14 cellular contexts compared by ENCODE assay signal in genomic region chr1:224252466-224252865, GRCh38.
"Had no signal": no experiment of that assay in that cellular context is flagged by ENCODE, and none has a peak within 500 bp of the region (broad histone marks: within the 10 kb centered on the region; RNA-seq: fewer than 3 reads in every experiment).

No MANE protein-coding gene starts in this region.

- H3K9ac ChIP-seq: neural progenitor cell had no signal

- H3K9me3 ChIP-seq: body of pancreas, lower lobe of right lung, sigmoid colon, vagina had no signal

- H3K4me3 ChIP-seq: body of pancreas, coronary artery, lower lobe of right lung, neural progenitor cell, sigmoid colon, vagina had no signal

- H3K27ac ChIP-seq: body of pancreas, coronary artery, lower lobe of right lung, neural progenitor cell, sigmoid colon, vagina had no signal

- H3K4me1 ChIP-seq: body of pancreas, lower lobe of right lung, sigmoid colon, vagina had no signal

- H3K4me2 ChIP-seq: neural progenitor cell had no signal

- H3K27me3 ChIP-seq: body of pancreas, neural progenitor cell, sigmoid colon, vagina had no signal

- DNase-seq: activated naive CD4-positive, alpha-beta T cell treated with anti-CD3 and anti-CD28 coated beads, Interleukin-2, amount 50 U/mL, for 16 hours; activated T-cell treated with anti-CD3 and anti-CD28 coated beads for 4 hours; body of pancreas; central memory CD4-positive, alpha-beta T cell; effector CD8-positive, alpha-beta T cell; foreskin melanocyte; lower lobe of right lung; sigmoid colon; stimulated activated CD4-positive, alpha-beta T cell treated with anti-CD3 and anti-CD28 coated beads, Interleukin-12 subunit alpha, Interleukin-12 subunit beta, amount 100 ng/mL, for 4 hours; stimulated activated CD4-positive, alpha-beta T cell treated with anti-CD3 and anti-CD28 coated beads, Interleukin-2, amount 100 ng/mL, for 24 hours had no signal

- H3K27ac Mint-ChIP-seq: neural progenitor cell had no signal

- H3K9me3 Mint-ChIP-seq: neural progenitor cell had no signal

- H2AFZ ChIP-seq: neural progenitor cell had no signal

- ATAC-seq: activated CD4-positive, CD25-positive, alpha-beta regulatory T cell treated with anti-CD3 and anti-CD28 coated beads, Interleukin-2, amount 50 U/mL, for 24 hours; body of pancreas; lower lobe of right lung had no signal

- H3K4me3 Mint-ChIP-seq: neural progenitor cell had no signal
